In genomic region chr2:202023198-202023903, GRCh38 we compare ENCODE assay signal across 1 cellular context.
A peak's percentile ranks its signal among the peaks of the same experiment; 100 is the strongest.
TF ChIP-seq lines count a peak whose summit lies in the region.

No MANE protein-coding gene starts in this region.

TF ChIP-seq in WTC11, 78 proteins besides CTCF, POLR2A, EP300 and RAD21 (continued from another document):
- TF ChIP-seq PRDM15 (CRISPR knock-in tag; IDR thresholded peaks at IDR 0.05) = peak; percentile 41; the same call in 1 of the 2 replicates
- TF ChIP-seq CBFB (CRISPR knock-in tag; IDR thresholded peaks at IDR 0.05; ENCODE audit: low read depth) = no peak
- 0 out of 2 replicates have a peak, but pooled peaks have one; percentile 4 for TF ChIP-seq ZNF396 (CRISPR knock-in tag; IDR thresholded peaks at IDR 0.05; ENCODE audit: borderline replicate concordance)
- TF ChIP-seq FOXP4 (CRISPR knock-in tag; IDR thresholded peaks at IDR 0.05) = peak; percentile 46; the same call in 1 of the 2 replicates
- TF ChIP-seq JUN (CRISPR knock-in tag; IDR thresholded peaks at IDR 0.05) = no peak
- 0 out of 2 replicates have a peak, but pooled peaks have one; percentile 38 for TF ChIP-seq TEAD1 (CRISPR knock-in tag; IDR thresholded peaks at IDR 0.05)
- no peak for TF ChIP-seq PREB (CRISPR knock-in tag; IDR thresholded peaks at IDR 0.05; ENCODE audit: borderline replicate concordance)
- TF ChIP-seq ZNF423 (CRISPR knock-in tag; IDR thresholded peaks at IDR 0.05) = 0 out of 2 replicates have a peak, but pooled peaks have one; percentile 25
- peak; percentile 68 for TF ChIP-seq FOXK1 (CRISPR knock-in tag; IDR thresholded peaks at IDR 0.05)
- 0 out of 2 replicates have a peak, but pooled peaks have one; percentile 59 for TF ChIP-seq ZMAT4 (CRISPR knock-in tag; IDR thresholded peaks at IDR 0.05)
- TF ChIP-seq GRHL2 (CRISPR knock-in tag; IDR thresholded peaks at IDR 0.05; ENCODE audit: insufficient replicate concordance, severe bottlenecking) = no peak
- 0 out of 2 replicates have a peak, but pooled peaks have one; percentile 45 for TF ChIP-seq CREM (CRISPR knock-in tag; IDR thresholded peaks at IDR 0.05)
- no peak for TF ChIP-seq CDX4 (CRISPR knock-in tag; IDR thresholded peaks at IDR 0.05; ENCODE audit: borderline replicate concordance)
